9 cellular contexts compared by ENCODE assay signal in the genomic region with DNA sequence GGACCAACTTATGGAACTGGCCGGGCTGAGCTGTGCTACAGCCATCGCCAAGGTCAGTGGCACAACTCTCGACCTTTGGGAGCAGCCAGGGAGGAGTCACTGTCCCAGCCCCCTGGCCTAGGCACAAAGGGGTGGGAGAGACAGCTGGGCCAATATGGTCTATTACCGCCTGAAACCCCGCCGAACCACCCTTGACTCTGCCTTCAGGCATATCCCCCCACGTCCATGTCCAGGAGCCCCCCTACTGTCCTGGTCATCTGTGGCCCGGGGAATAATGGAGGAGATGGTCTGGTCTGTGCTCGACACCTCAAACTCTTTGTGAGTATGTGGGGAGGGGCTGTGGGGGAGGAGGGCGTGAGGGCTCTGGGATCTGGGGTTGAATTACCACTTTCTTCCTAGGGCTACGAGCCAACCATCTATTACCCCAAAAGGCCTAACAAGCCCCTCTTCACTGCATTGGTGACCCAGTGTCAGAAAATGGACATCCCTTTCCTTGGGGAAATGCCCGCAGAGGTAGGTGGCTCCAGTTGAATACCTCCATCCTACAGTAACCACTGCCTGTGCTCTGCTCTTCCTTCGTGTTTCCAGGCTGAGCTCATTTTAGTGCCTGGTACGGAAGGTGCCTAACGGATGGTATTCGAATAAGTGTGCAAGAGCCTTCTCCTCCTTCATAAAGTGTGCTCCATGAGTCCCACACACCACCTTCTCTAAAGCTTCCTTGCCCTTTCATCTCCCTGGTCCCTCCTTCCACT. TPM values are rescaled to one million over a fixed set of nuclear protein-coding genes. Genes with fewer than 3 reads are reported as not detected.
DNase-seq lines count a peak whose midpoint lies in the region; ATAC-seq, FAIRE-seq and TF ChIP-seq lines count a peak whose summit lies in the region.
"Had no signal": no experiment of that assay in that cellular context is flagged by ENCODE, and none has a peak within 500 bp of the region (broad histone marks: within the 10 kb centered on the region; RNA-seq: fewer than 3 reads in every experiment).

No MANE protein-coding gene starts in this region.

- H2AFZ ChIP-seq in Loucy (ENCODE audit: low read length), result peak overlapping the region; percentile 78; the same call in 1 of the 2 replicates

- peaks cover 42% of the 10 kb centered on the region for H3K4me1 ChIP-seq in BLaER1
- peaks cover 14% of the 10 kb centered on the region for H3K4me1 ChIP-seq in Loucy (ENCODE audit: insufficient read depth, low read length, poor library complexity, severe bottlenecking)
- no peaks in the 10 kb centered on the region for H3K4me1 ChIP-seq in colonic mucosa
- H3K4me1 ChIP-seq in naive thymus-derived CD4-positive, alpha-beta T cell (ENCODE audit: control insufficient read depth in 2 of 2, insufficient read depth in 2 of 2, low read length in 2 of 2), result peaks cover 8 to 12% of the 10 kb centered on the region in 2 donors

- peak overlapping the region; percentile 66 to 97 (median 81) for H3K27ac Mint-ChIP-seq in naive thymus-derived CD4-positive, alpha-beta T cell

- H3K27me3 ChIP-seq in BLaER1, result no peaks in the 10 kb centered on the region
- H3K27me3 ChIP-seq in Loucy (ENCODE audit: insufficient read depth, low read length, poor library complexity, severe bottlenecking), result no peaks in the 10 kb centered on the region
- no peaks in the 10 kb centered on the region for H3K27me3 ChIP-seq in colonic mucosa
- H3K27me3 ChIP-seq in naive thymus-derived CD4-positive, alpha-beta T cell (ENCODE audit: control insufficient read depth in 2 of 2, insufficient read depth in 2 of 2, low read length in 2 of 2), result no peaks in the 10 kb centered on the region

- peaks cover 16 to 32% (median 28%) of the 10 kb centered on the region in 7 donors for H3K4me1 Mint-ChIP-seq in naive thymus-derived CD4-positive, alpha-beta T cell

- CTCF ChIA-PET in naive thymus-derived CD4-positive, alpha-beta T cell (lab: Charles Lee), result interaction anchor here (0.6 to 1.9 kb wide), 9 partner anchors 10 to 268 kb away, joined by 3 to 12 read pairs (median 4); a partner anchor contains a TSS

- H3K79me2 ChIP-seq in Loucy (ENCODE audit: insufficient read depth, low read length), result peaks cover 14% of the 10 kb centered on the region

- H3K36me3 ChIP-seq in BLaER1 (peaks cover 55% of the 10 kb centered on the region), Loucy (ENCODE audit: insufficient read depth, low read length) (peaks cover 13% of the 10 kb centered on the region; the same call in 1 of the 2 replicates), colonic mucosa (no peaks in the 10 kb centered on the region)
- H3K36me3 ChIP-seq in naive thymus-derived CD4-positive, alpha-beta T cell (ENCODE audit: control insufficient read depth in 2 of 3, insufficient read depth in 3 of 3, low read length in 3 of 3), result peaks cover 0 to 38% (median 3%) of the 10 kb centered on the region in 3 experiments

- H3F3A ChIP-seq in Loucy (ENCODE audit: low read depth), result no peaks in the 10 kb centered on the region

- no peak for ATAC-seq in naive thymus-derived CD4-positive, alpha-beta T cell

- H3K4me3 ChIP-seq in BLaER1, result peak overlapping the region; percentile 90
- H3K4me3 ChIP-seq in Loucy (ENCODE audit: low read length, poor library complexity, severe bottlenecking), result peak overlapping the region; percentile 91
- peak overlapping the region; percentile 56 for H3K4me3 ChIP-seq in colonic mucosa
- peak overlapping the region; percentile 69 for H3K4me3 ChIP-seq in naive thymus-derived CD4-positive, alpha-beta T cell (ENCODE audit: low read length)

- TF ChIP-seq POLR2A in erythroblast (IDR thresholded peaks at IDR 0.05; ENCODE audit: low read length), result no peak
- TF ChIP-seq POLR2A in H54 (IDR thresholded peaks at IDR 0.05; ENCODE audit: low read depth, low read length), result no peak

- H4K20me1 ChIP-seq in BLaER1 (peaks cover 17% of the 10 kb centered on the region), Loucy (ENCODE audit: insufficient read depth, low read length, poor library complexity, severe bottlenecking) (no peaks in the 10 kb centered on the region)

- H3K9me3 ChIP-seq in BLaER1 (no peaks in the 10 kb centered on the region), Loucy (ENCODE audit: insufficient read depth, low read depth, low read length) (no peaks in the 10 kb centered on the region), colonic mucosa (no peaks in the 10 kb centered on the region)
- H3K9me3 ChIP-seq in naive thymus-derived CD4-positive, alpha-beta T cell (ENCODE audit: control insufficient read depth in 2 of 3, low read length in 3 of 3), result no peaks in the 10 kb centered on the region

- TF ChIP-seq CTCF in Loucy (conservative IDR thresholded peaks at IDR 0.05; ENCODE audit: low read length) (no peak), colonic mucosa (IDR thresholded peaks at IDR 0.05) (no peak)

- peaks cover 3 to 11% (median 8%) of the 10 kb centered on the region in 5 donors for H3K36me3 Mint-ChIP-seq in naive thymus-derived CD4-positive, alpha-beta T cell

- peak overlapping the region; percentile 76 to 93 (median 87) for H3K4me3 Mint-ChIP-seq in naive thymus-derived CD4-positive, alpha-beta T cell

- H3K9me2 ChIP-seq in Loucy (replicated peaks; ENCODE audit: low read depth, low read length), result no peaks in the 10 kb centered on the region

- no peaks in the 10 kb centered on the region for H3K9me3 Mint-ChIP-seq in naive thymus-derived CD4-positive, alpha-beta T cell

- POLR2A ChIA-PET in naive thymus-derived CD4-positive, alpha-beta T cell (lab: Charles Lee), result interaction anchor here (0.7 to 4.2 kb wide), 16 partner anchors 10 to 135 kb away, joined by 3 to 58 read pairs (median 4); a partner anchor contains a TSS

- H3K4me2 ChIP-seq in BLaER1 (peak overlapping the region; percentile 86), Loucy (ENCODE audit: low read depth, low read length, poor library complexity, severe bottlenecking) (peak overlapping the region; percentile 90)

- no peaks in the 10 kb centered on the region for H3K27me3 Mint-ChIP-seq in naive thymus-derived CD4-positive, alpha-beta T cell

- FAIRE-seq in H54 (lab: Jason Lieb, UNC), result no peak

- peak overlapping the region; percentile 96 for H3K9ac ChIP-seq in BLaER1
- H3K9ac ChIP-seq in Loucy (ENCODE audit: low read depth, low read length, poor library complexity, severe bottlenecking), result peak overlapping the region; percentile 82
- H3K9ac ChIP-seq in colonic mucosa (ENCODE audit: low read depth in 2 of 2, low read length in 2 of 2), result peak overlapping the region; percentile 72 to 89

- intact Hi-C loops in colonic mucosa (cut with DNase I), result no loop called here
- intact Hi-C loops in naive thymus-derived CD4-positive, alpha-beta T cell (cut with micrococcal nuclease), result no loop called here

- DNase-seq in colonic mucosa (no peak), NCI-H2107 treated with DMSO at 0.1 percent for 48 hours (lab: John Stamatoyannopoulos, UW; ENCODE audit: unreplicated experiment) (no peak), erythroblast (lab: John Stamatoyannopoulos, UW) (no peak), NCI-H526 treated with DMSO at 0.1 percent for 48 hours (lab: John Stamatoyannopoulos, UW) (no peak), H54 (ENCODE audit: insufficient read length, low spot score) (no peak)
- DNase-seq in naive thymus-derived CD4-positive, alpha-beta T cell, result no peak

- peak overlapping the region; percentile 95 for H3K27ac ChIP-seq in BLaER1
- peak overlapping the region; percentile 84 for H3K27ac ChIP-seq in colonic mucosa
- H3K27ac ChIP-seq in naive thymus-derived CD4-positive, alpha-beta T cell (ENCODE audit: low read depth, low read length), result peak overlapping the region; percentile 89

RNA-seq across cellular contexts. Expression of a gene that starts 0.8 kb away (rescaled TPM):
- total RNA-seq in colonic mucosa, result 10 to 100 TPM; 68.4 to 99.8 TPM
- 10 to 100 TPM; 25.6 to 58.8 (median 40.7) TPM for total RNA-seq in naive thymus-derived CD4-positive, alpha-beta T cell
- 100 to 1,000 TPM in 1 of 2 donors, 10 to 100 TPM in 1; 98.0 to 113 TPM for polyA plus RNA-seq in naive thymus-derived CD4-positive, alpha-beta T cell

RNA-seq across cellular contexts. Expression of a gene that starts 8.9 kb away (rescaled TPM):
- total RNA-seq in colonic mucosa, result 10 to 100 TPM; 12.3 to 31.3 TPM
- total RNA-seq in naive thymus-derived CD4-positive, alpha-beta T cell, result 10 to 100 TPM; 33.3 to 49.6 (median 39.1) TPM
- polyA plus RNA-seq in naive thymus-derived CD4-positive, alpha-beta T cell, result 10 to 100 TPM; 46.5 to 59.1 TPM

RNA-seq across cellular contexts. Expression of a gene that starts 12.8 kb away (rescaled TPM):
- not detected for total RNA-seq in colonic mucosa
- 10 to 100 TPM in 1 of 5 experiments, 1 to 10 TPM in 4; 2.8 to 10.2 (median 7.4) TPM for total RNA-seq in naive thymus-derived CD4-positive, alpha-beta T cell
- polyA plus RNA-seq in naive thymus-derived CD4-positive, alpha-beta T cell, result 1 to 10 TPM in 1 of 2 donors, under 1 TPM in 1; 0.97 to 1.5 TPM
- total RNA-seq: pulmonary artery endothelial cell had no signal

RNA-seq across cellular contexts. Expression of a gene that starts 20.0 kb away (rescaled TPM):
- 10 to 100 TPM; 13.6 to 57.9 TPM for total RNA-seq in colonic mucosa
- total RNA-seq in naive thymus-derived CD4-positive, alpha-beta T cell, result 10 to 100 TPM in 1 of 5 experiments, under 1 TPM in 1, not detected in 3; 0.24 to 14.4 TPM
- polyA plus RNA-seq in naive thymus-derived CD4-positive, alpha-beta T cell, result not detected

RNA-seq across cellular contexts. Expression of a gene that starts 26.9 kb away (rescaled TPM):
- under 1 TPM in 1 of 2 donors, not detected in 1; 0.96 TPM for total RNA-seq in colonic mucosa
- not detected for total RNA-seq in naive thymus-derived CD4-positive, alpha-beta T cell
- polyA plus RNA-seq in naive thymus-derived CD4-positive, alpha-beta T cell, result not detected
- total RNA-seq: pulmonary artery endothelial cell had no signal
